In the genomic region with DNA sequence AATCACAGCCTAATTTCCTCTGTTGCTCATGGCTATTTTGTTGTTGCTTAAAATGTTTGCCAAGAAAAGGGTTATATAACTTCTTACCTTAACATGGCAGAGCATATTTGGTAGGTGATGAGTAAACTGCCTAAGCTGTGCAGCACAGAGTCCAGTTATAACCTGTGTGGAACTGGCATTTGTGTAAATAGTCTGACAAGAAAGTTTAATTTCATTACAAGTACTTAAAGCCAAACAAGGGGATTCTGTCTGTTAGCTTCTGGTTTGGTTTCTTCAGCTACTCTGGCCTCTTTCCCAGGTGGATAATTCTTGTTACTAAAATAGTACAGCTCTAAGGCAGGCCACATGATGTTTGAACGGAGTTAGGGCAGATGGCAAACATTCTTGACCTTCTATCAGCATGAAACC, we compare ENCODE assay signal across 14 cellular contexts.
A peak's percentile ranks its signal among the peaks of the same experiment; 100 is the strongest.
DNase-seq lines count a peak whose midpoint lies in the region; ATAC-seq, FAIRE-seq and TF ChIP-seq lines count a peak whose summit lies in the region.
"Had no signal": no experiment of that assay in that cellular context is flagged by ENCODE, and none has a peak within 500 bp of the region (broad histone marks: within the 10 kb centered on the region; RNA-seq: fewer than 3 reads in every experiment).

No MANE protein-coding gene starts in this region.

- H2AFZ ChIP-seq in astrocyte (ENCODE audit: low read depth, low read length): no peak overlapping the region

- H4K20me1 ChIP-seq in astrocyte (ENCODE audit: insufficient read depth, low read length): no peaks in the 10 kb centered on the region

- ATAC-seq in left cardiac atrium (peak; percentile 60 to 81), HG02970 (IDR thresholded peaks at IDR 0.05; ENCODE audit: low FRiP score, unreplicated experiment) (no peak), HG03469 (IDR thresholded peaks at IDR 0.05; ENCODE audit: unreplicated experiment) (no peak)
- ATAC-seq: K562; naive thymus-derived CD8-positive, alpha-beta T cell had no signal

- no peaks in the 10 kb centered on the region for H3K79me2 ChIP-seq in astrocyte (ENCODE audit: insufficient read depth, low read length)

- H3K27me3 ChIP-seq in astrocyte (ENCODE audit: insufficient read depth, low read length): no peaks in the 10 kb centered on the region
- H3K27me3 ChIP-seq in sigmoid colon: no peaks in the 10 kb centered on the region

- H3K4me1 ChIP-seq in astrocyte (ENCODE audit: insufficient read depth, low read length) (peaks cover 17% of the 10 kb centered on the region), sigmoid colon (peaks cover 0 to 42% (median 34%) of the 10 kb centered on the region in 4 donors)

- no peaks in the 10 kb centered on the region for H3K9me3 Mint-ChIP-seq in astrocyte (ENCODE audit: unreplicated experiment)
- H3K9me3 Mint-ChIP-seq: endodermal cell; naive thymus-derived CD8-positive, alpha-beta T cell had no signal

- peaks cover 3% of the 10 kb centered on the region for H3K27me3 Mint-ChIP-seq in astrocyte (ENCODE audit: low read depth, unreplicated experiment)

- no peak overlapping the region for H3K4me2 ChIP-seq in astrocyte (ENCODE audit: low read length)

- peaks cover 12% of the 10 kb centered on the region for H3K4me1 Mint-ChIP-seq in astrocyte (ENCODE audit: low read depth, unreplicated experiment)
- H3K4me1 Mint-ChIP-seq: CD4-positive, alpha-beta memory T cell; endodermal cell; naive thymus-derived CD8-positive, alpha-beta T cell had no signal

- H3K9me3 ChIP-seq in astrocyte (ENCODE audit: insufficient read depth, low read depth, low read length) (no peaks in the 10 kb centered on the region), sigmoid colon (no peaks in the 10 kb centered on the region)

- H3K36me3 ChIP-seq in astrocyte (ENCODE audit: insufficient read depth, low read length) (no peaks in the 10 kb centered on the region), sigmoid colon (no peaks in the 10 kb centered on the region)

- no peak overlapping the region for H3K27ac Mint-ChIP-seq in astrocyte (ENCODE audit: unreplicated experiment)
- H3K27ac Mint-ChIP-seq: CD4-positive, alpha-beta memory T cell; endodermal cell; naive thymus-derived CD8-positive, alpha-beta T cell had no signal

- FAIRE-seq in astrocyte (lab: Jason Lieb, UNC): peak; percentile 58
- FAIRE-seq: K562 had no signal

- no peak overlapping the region for H3K27ac ChIP-seq in astrocyte (ENCODE audit: low read depth, low read length)
- H3K27ac ChIP-seq in sigmoid colon: peak overlapping the region; percentile 38 to 77 (median 55)

- TF ChIP-seq CTCF in astrocyte (IDR thresholded peaks at IDR 0.05; ENCODE audit: insufficient read depth, low read depth, low read length): no peak
- no peak for TF ChIP-seq CTCF in sigmoid colon (IDR thresholded peaks at IDR 0.05)

- no peak overlapping the region for H3K4me3 ChIP-seq in astrocyte (ENCODE audit: insufficient read depth, low read depth, low read length)
- H3K4me3 ChIP-seq in sigmoid colon: no peak overlapping the region
- H3K4me3 ChIP-seq: K562 had no signal

- DNase-seq in GM03348 (ENCODE audit: low spot score) (peak; percentile 39), astrocyte (ENCODE audit: low read depth) (peak; percentile 44), left cardiac atrium (no peak), sigmoid colon (no peak), D341Med (ENCODE audit: low spot score) (no peak), NCI-H1105 (lab: John Stamatoyannopoulos, UW) (no peak)
- DNase-seq: CD4-positive, alpha-beta memory T cell; endodermal cell; H7; naive thymus-derived CD8-positive, alpha-beta T cell; stimulated activated CD8-positive, alpha-beta memory T cell treated with anti-CD3 and anti-CD28 coated beads, Interleukin-4, amount 100 ng/mL, for 48 hours had no signal

- intact Hi-C loops in left cardiac atrium (cut with DNase I): no loop called here
- intact Hi-C loops in sigmoid colon (cut with DNase I): no loop called here

- TF ChIP-seq EP300 in sigmoid colon (IDR thresholded peaks at IDR 0.05): peak in 1 of 4 donors; percentile 42

- TF ChIP-seq POLR2A in sigmoid colon (IDR thresholded peaks at IDR 0.05): no peak

- H3K9ac ChIP-seq in astrocyte (ENCODE audit: low read length): no peak overlapping the region

- H3K4me3 Mint-ChIP-seq in astrocyte (ENCODE audit: unreplicated experiment): no peak overlapping the region
- H3K4me3 Mint-ChIP-seq: CD4-positive, alpha-beta memory T cell; endodermal cell; naive thymus-derived CD8-positive, alpha-beta T cell had no signal

- WGBS in sigmoid colon, 2 donors: 66 to 75% methylated on average over 1 of the region's 1 CpG

- no peaks in the 10 kb centered on the region for H3K36me3 Mint-ChIP-seq in astrocyte (ENCODE audit: low read depth, unreplicated experiment)
- H3K36me3 Mint-ChIP-seq: CD4-positive, alpha-beta memory T cell; naive thymus-derived CD8-positive, alpha-beta T cell had no signal

Comparison
In these comparisons a context has a peak if more than half of its experiments do, and no peak if none do; other contexts are left out.
1. DNase-seq: peak in GM03348 (single experiment) and astrocyte (single experiment); none in left cardiac atrium (single experiment), sigmoid colon (single experiment), D341Med (single experiment) and NCI-H1105 (single experiment).
2. ATAC-seq: peak in left cardiac atrium (2 of 2); none in HG02970 (single experiment) and HG03469 (single experiment).